ENCODE assay signal across 8 cellular contexts in genomic region chr6:31970604-31971271, GRCh38. TPM values are rescaled to one million over a fixed set of nuclear protein-coding genes. Genes with fewer than 3 reads are reported as not detected.
DNase-seq lines count a peak whose midpoint lies in the region; ATAC-seq, FAIRE-seq and TF ChIP-seq lines count a peak whose summit lies in the region.

No MANE protein-coding gene starts in this region.

- WGBS in A549 (ENCODE audit: missing lambda C conversion rate): 82% methylated on average over 17 of the region's 18 CpGs
- 78% methylated on average over 18 of the region's 18 CpGs for WGBS in right cardiac atrium

- H3K27me3 ChIP-seq in HCT116 (ENCODE audit: insufficient read depth, low read length): no peaks in the 10 kb centered on the region
- no peaks in the 10 kb centered on the region for H3K27me3 ChIP-seq in right cardiac atrium (ENCODE audit: control insufficient read depth, insufficient read depth)
- no peaks in the 10 kb centered on the region for H3K27me3 ChIP-seq in subcutaneous abdominal adipose tissue (ENCODE audit: control insufficient read depth in 5 of 5, insufficient read depth in 4 of 5, low read length in 5 of 5)

- ATAC-seq in A549: no peak
- ATAC-seq in HCT116: no peak
- ATAC-seq in right cardiac atrium: no peak
- no peak for ATAC-seq in HG03469 (IDR thresholded peaks at IDR 0.05; ENCODE audit: unreplicated experiment)
- ATAC-seq in GM21825 (IDR thresholded peaks at IDR 0.05; ENCODE audit: unreplicated experiment): no peak

- peak overlapping the region; percentile 96 for H3K4me2 ChIP-seq in A549
- peak overlapping the region; percentile 98 for H3K4me2 ChIP-seq in HCT116 (ENCODE audit: low read length)

- no TSS peak for BruUV-seq in HCT116 (replicated peaks; lab: Mats Ljungman, UMichigan)

- TF ChIP-seq RAD21 in A549 (conservative IDR thresholded peaks at IDR 0.05 in 1 of 2, IDR thresholded peaks at IDR 0.05 in 1 of 2) (no peak), HCT116 (IDR thresholded peaks at IDR 0.05; ENCODE audit: low read depth) (no peak)

- RAD21 ChIA-PET in HCT116 (lab: Charles Lee; ENCODE audit: low non-redundant PET in 1 of 2, low total read pairs in 2 of 2, uncharacterized antibody in 2 of 2, unreplicated experiment in 2 of 2): no interaction called here

- intact Hi-C loops in HCT116 (cut with micrococcal nuclease) (no loop called here), right cardiac atrium (cut with DNase I) (loop anchor here in 1 of 4 donors (10.0 kb wide), 1 partner anchor 1004 kb away; no protein-coding TSS in a partner anchor)

- H2AFZ ChIP-seq in HCT116 (ENCODE audit: low read depth, low read length, poor library complexity, severe bottlenecking): no peak overlapping the region

- CTCF ChIA-PET in A549 (lab: Yijun Ruan, JAX): interaction anchor here (0.6 to 2.1 kb wide), 2 partner anchors 19 to 350 kb away, joined by 3 to 9 read pairs; partner anchors contain the start of gene PRRC2A
- CTCF ChIA-PET in HCT116 (lab: Charles Lee): no interaction called here

- H3K9me3 ChIP-seq in A549 (no peaks in the 10 kb centered on the region), HCT116 (ENCODE audit: control insufficient read depth in 1 of 2, insufficient read depth in 1 of 2, low read depth in 1 of 2, low read length in 2 of 2) (no peaks in the 10 kb centered on the region), right cardiac atrium (ENCODE audit: control insufficient read depth, low read length) (no peaks in the 10 kb centered on the region), subcutaneous abdominal adipose tissue (ENCODE audit: control insufficient read depth in 5 of 5, low read length in 5 of 5) (no peaks in the 10 kb centered on the region)

- peaks cover 34% of the 10 kb centered on the region for H3K79me2 ChIP-seq in HCT116 (ENCODE audit: insufficient read depth, low read length)

- no peaks in the 10 kb centered on the region for H3K9me2 ChIP-seq in HCT116 (ENCODE audit: insufficient read depth)

- POLR2A ChIA-PET in A549 (lab: Yijun Ruan, JAX) (interaction anchor here (1.2 to 1.8 kb wide), 2 partner anchors 12 to 18 kb away, joined by 6 to 13 read pairs; partner anchors contain the start of genes NELFE and SKIC2), HCT116 (lab: Charles Lee) (interaction anchor here (0.6 to 2.4 kb wide), 3 partner anchors 12 to 143 kb away, joined by 6 to 9 read pairs (median 6); partner anchors contain the start of genes HSPA1B, NELFE and SKIC2)

- no peak for TF ChIP-seq POLR2A in A549 (IDR thresholded peaks at IDR 0.05; ENCODE audit: low read length)
- peak; percentile 36 for TF ChIP-seq POLR2A in HCT116 (IDR thresholded peaks at IDR 0.05; ENCODE audit: borderline replicate concordance, extremely low read depth, insufficient read depth, insufficient read length)

- peaks cover 10 to 28% of the 10 kb centered on the region in 2 experiments; a peak in 3 of 4 replicates for H3K36me3 ChIP-seq in HCT116 (ENCODE audit: control insufficient read depth in 1 of 2, insufficient read depth in 2 of 2, low read length in 2 of 2)
- peaks cover 0 to 51% (median 48%) of the 10 kb centered on the region in 5 donors for H3K36me3 ChIP-seq in subcutaneous abdominal adipose tissue (ENCODE audit: control insufficient read depth in 5 of 5, insufficient read depth in 5 of 5, low read length in 5 of 5)

- H3K4me1 ChIP-seq in A549 (peaks cover 17% of the 10 kb centered on the region; the same call in 1 of the 3 replicates), HCT116 (ENCODE audit: control insufficient read depth in 1 of 2, insufficient read depth in 2 of 2, low read length in 2 of 2) (peaks cover 7 to 25% of the 10 kb centered on the region in 2 experiments; a peak in 3 of 4 replicates), right cardiac atrium (ENCODE audit: control insufficient read depth, insufficient read depth, low read length) (peaks cover 4% of the 10 kb centered on the region), subcutaneous abdominal adipose tissue (ENCODE audit: control insufficient read depth in 5 of 5, insufficient read depth in 5 of 5, low read length in 5 of 5) (peaks cover 3 to 35% (median 27%) of the 10 kb centered on the region in 5 donors)

- H3K27ac ChIP-seq in A549 (peak overlapping the region; percentile 89 to 93), HCT116 (ENCODE audit: low read depth, low read length) (peak overlapping the region; percentile 86), right cardiac atrium (ENCODE audit: low read length) (peak overlapping the region; percentile 90), subcutaneous abdominal adipose tissue (ENCODE audit: low read depth, low read length) (peak overlapping the region; percentile 94)

- no peak for TF ChIP-seq EP300 in A549 (IDR thresholded peaks at IDR 0.05)

- no peak for DNase-seq in A549 (ENCODE audit: low read depth in 1 of 2, low spot score in 1 of 2)
- no peak for DNase-seq in HCT116 (ENCODE audit: low read depth, low spot score)
- DNase-seq in right cardiac atrium: peak in 2 of 3 donors; percentile 64 to 69
- DNase-seq in SKM-1 (lab: John Stamatoyannopoulos, UW; ENCODE audit: unreplicated experiment): no peak

- H3K9ac ChIP-seq in HCT116 (ENCODE audit: low read length): peak overlapping the region; percentile 92
- H3K9ac ChIP-seq in subcutaneous abdominal adipose tissue (ENCODE audit: low read length in 5 of 5): peak overlapping the region; percentile 77 to 92 (median 80)

- no peaks in the 10 kb centered on the region for H4K20me1 ChIP-seq in HCT116 (ENCODE audit: insufficient read depth)

- no peak for FAIRE-seq in A549 (lab: Jason Lieb, UNC)

- TF ChIP-seq CTCF in A549 (IDR thresholded peaks at IDR 0.05) (no peak), HCT116 (IDR thresholded peaks at IDR 0.05 in 2 of 3, conservative IDR thresholded peaks at IDR 0.05 in 1 of 3; ENCODE audit: borderline replicate concordance in 1 of 3, insufficient read depth in 1 of 3, low read depth in 2 of 3, low read length in 2 of 3) (no peak), WI38 (IDR thresholded peaks at IDR 0.05; ENCODE audit: low read depth, low read length) (no peak)

- peak overlapping the region; percentile 72 for H3K4me3 ChIP-seq in A549
- H3K4me3 ChIP-seq in HCT116 (replicated peaks in 1 of 2; ENCODE audit: low read depth in 1 of 2, low read length in 2 of 2): peak overlapping the region; percentile 70 to 93
- H3K4me3 ChIP-seq in WI38 (ENCODE audit: low read depth, low read length): peak overlapping the region; percentile 83
- H3K4me3 ChIP-seq in right cardiac atrium (ENCODE audit: low read length): peak overlapping the region; percentile 71
- H3K4me3 ChIP-seq in subcutaneous abdominal adipose tissue (ENCODE audit: low read depth in 1 of 5, low read length in 5 of 5): peak overlapping the region in 4 of 5 donors; percentile 85 to 93 (median 90)

TF ChIP-seq in A549, 52 proteins besides CTCF, POLR2A, EP300 and RAD21 (continues in another document):
- no peak for TF ChIP-seq PHF8 (IDR thresholded peaks at IDR 0.05; ENCODE audit: borderline replicate concordance, low read depth)

TF ChIP-seq in HCT116, 20 proteins besides CTCF, POLR2A, EP300 and RAD21 (continues in another document):
- TF ChIP-seq POLR2AphosphoS5 (IDR thresholded peaks at IDR 0.05; ENCODE audit: low read depth, low read length): peak; percentile 13; the same call in 1 of the 2 replicates

RNA-seq across cellular contexts. Expression of gene DXO, which starts 1.2 kb away (rescaled TPM):
- polyA plus RNA-seq in A549 (2011; rRNA removed) (12.7 and 16.0 TPM in 2 replicates), A549 (2017; fragmentation: RNase III; extraction: RNeasy Plus Mini Kit Qiagen cat#74134 plus additional on column Dnase treatment) (11.6 to 15.6 TPM (median 14.6 TPM) in 3 replicates), right cardiac atrium (16.9 TPM)
- 17.6 and 19.7 TPM in 2 replicates for polyA plus RNA-seq in A549 (2012; cell fraction: cytosol; rRNA removed)
- 53.1 and 54.8 TPM in 2 replicates for polyA plus RNA-seq in A549 (2012; cell fraction: nucleus; rRNA removed)
- 23.9 and 27.7 TPM in 2 replicates for polyA minus RNA-seq in A549 (2011; rRNA and poly(A)+ RNA removed)
- total RNA-seq in HCT116 (2021; ENCODE audit: unreplicated experiment) (16.4 TPM), right cardiac atrium (10 to 100 TPM; 12.0 to 17.2 (median 16.1) TPM)
- 18.6 and 23.7 TPM in 2 replicates for polyA plus RNA-seq in HCT116 (2012)

RNA-seq across cellular contexts. Expression of gene C4A, which starts 11.1 kb away (rescaled TPM):
- polyA plus RNA-seq in A549 (2011; rRNA removed) (1.6 and 1.8 TPM in 2 replicates), A549 (2017; fragmentation: RNase III; extraction: RNeasy Plus Mini Kit Qiagen cat#74134 plus additional on column Dnase treatment) (1.3 to 1.4 TPM (median 1.4 TPM) in 3 replicates), right cardiac atrium (40.7 TPM)
- 1.0 and 1.6 TPM in 2 replicates for polyA plus RNA-seq in A549 (2012; cell fraction: cytosol; rRNA removed)
- 9.5 and 11.3 TPM in 2 replicates for polyA plus RNA-seq in A549 (2012; cell fraction: nucleus; rRNA removed)
- polyA minus RNA-seq in A549 (2011; rRNA and poly(A)+ RNA removed): 2.3 and 3.5 TPM in 2 replicates
- total RNA-seq in HCT116 (2021; ENCODE audit: unreplicated experiment) (5.1 TPM), right cardiac atrium (100 to 1,000 TPM in 3 of 4 donors, 10 to 100 TPM in 1; 91.0 to 154 (median 139) TPM)
- polyA plus RNA-seq in HCT116 (2012): 2.1 and 3.5 TPM in 2 replicates

RNA-seq across cellular contexts. Expression of gene SKIC2, which starts 11.8 kb away (rescaled TPM):
- polyA plus RNA-seq in A549 (2011; rRNA removed): 20.8 and 23.4 TPM in 2 replicates
- polyA plus RNA-seq in A549 (2012; cell fraction: cytosol; rRNA removed): 30.5 and 34.2 TPM in 2 replicates
- 161 and 164 TPM in 2 replicates for polyA plus RNA-seq in A549 (2012; cell fraction: nucleus; rRNA removed)
- 33.2 to 40.5 TPM (median 37.5 TPM) in 3 replicates for polyA plus RNA-seq in A549 (2017; fragmentation: RNase III; extraction: RNeasy Plus Mini Kit Qiagen cat#74134 plus additional on column Dnase treatment)
- 76.6 and 84.8 TPM in 2 replicates for polyA minus RNA-seq in A549 (2011; rRNA and poly(A)+ RNA removed)
- 68.0 TPM for total RNA-seq in HCT116 (2021; ENCODE audit: unreplicated experiment)
- 42.8 and 49.2 TPM in 2 replicates for polyA plus RNA-seq in HCT116 (2012)
- 10 to 100 TPM; 36.5 to 43.1 (median 37.0) TPM for total RNA-seq in right cardiac atrium
- polyA plus RNA-seq in right cardiac atrium: 28.9 TPM

RNA-seq across cellular contexts. Expression of gene NELFE, which starts 12.0 kb away (rescaled TPM):
- polyA plus RNA-seq in A549 (2011; rRNA removed): 54.1 and 64.2 TPM in 2 replicates
- polyA plus RNA-seq in A549 (2012; cell fraction: cytosol; rRNA removed): 62.4 and 70.9 TPM in 2 replicates
- 34.0 and 43.5 TPM in 2 replicates for polyA plus RNA-seq in A549 (2012; cell fraction: nucleus; rRNA removed)
- polyA plus RNA-seq in A549 (2017; fragmentation: RNase III; extraction: RNeasy Plus Mini Kit Qiagen cat#74134 plus additional on column Dnase treatment): 70.6 to 73.6 TPM (median 72.4 TPM) in 3 replicates
- 37.4 and 43.2 TPM in 2 replicates for polyA minus RNA-seq in A549 (2011; rRNA and poly(A)+ RNA removed)
- total RNA-seq in HCT116 (2021; ENCODE audit: unreplicated experiment): 68.3 TPM
- polyA plus RNA-seq in HCT116 (2012): 79.4 and 88.7 TPM in 2 replicates
- total RNA-seq in right cardiac atrium: 10 to 100 TPM; 49.2 to 53.1 (median 50.9) TPM
- polyA plus RNA-seq in right cardiac atrium: 45.8 TPM

RNA-seq across cellular contexts. Expression of gene CFB, which starts 24.8 kb away (rescaled TPM):
- 5.6 and 8.6 TPM in 2 replicates for polyA plus RNA-seq in A549 (2011; rRNA removed)
- polyA plus RNA-seq in A549 (2012; cell fraction: cytosol; rRNA removed): 0.33 and 0.54 TPM in 2 replicates
- 2.3 and 3.0 TPM in 2 replicates for polyA plus RNA-seq in A549 (2012; cell fraction: nucleus; rRNA removed)
- 2.7 to 4.9 TPM (median 4.4 TPM) in 3 replicates for polyA plus RNA-seq in A549 (2017; fragmentation: RNase III; extraction: RNeasy Plus Mini Kit Qiagen cat#74134 plus additional on column Dnase treatment)
- polyA minus RNA-seq in A549 (2011; rRNA and poly(A)+ RNA removed): 8.3 and 8.6 TPM in 2 replicates
- 1.5 TPM for total RNA-seq in HCT116 (2021; ENCODE audit: unreplicated experiment)
- polyA plus RNA-seq in HCT116 (2012): 1.8 and 2.0 TPM in 2 replicates
- 10 to 100 TPM; 14.2 to 34.2 (median 24.2) TPM for total RNA-seq in right cardiac atrium
- 10.4 TPM for polyA plus RNA-seq in right cardiac atrium

Comparison
In these comparisons a context has a peak if more than half of its experiments do, and no peak if none do; other contexts are left out.
1. DNase-seq: peak in right cardiac atrium (2 of 3); none in A549 (0 of 2), HCT116 (single experiment) and SKM-1 (single experiment).
2. RNA of gene C4A, which starts 11.1 kb away (total RNA-seq): 91.0 to 154 TPM in right cardiac atrium; 5.1 TPM in HCT116 (single experiment); every median in the first group is over 10 times any median in the second.
3. Of the 6 proteins assayed by ChIP-seq in both A549 and HCT116: peak only in A549: none; only in HCT116: POLR2A; in both: none; in neither: 5.
4. Peak in every context shown above with its lines, with median percentiles within 50 percentile points of each other: H3K27ac ChIP-seq and H3K4me3 ChIP-seq.